7 cellular contexts compared by ENCODE assay signal in the genomic region with DNA sequence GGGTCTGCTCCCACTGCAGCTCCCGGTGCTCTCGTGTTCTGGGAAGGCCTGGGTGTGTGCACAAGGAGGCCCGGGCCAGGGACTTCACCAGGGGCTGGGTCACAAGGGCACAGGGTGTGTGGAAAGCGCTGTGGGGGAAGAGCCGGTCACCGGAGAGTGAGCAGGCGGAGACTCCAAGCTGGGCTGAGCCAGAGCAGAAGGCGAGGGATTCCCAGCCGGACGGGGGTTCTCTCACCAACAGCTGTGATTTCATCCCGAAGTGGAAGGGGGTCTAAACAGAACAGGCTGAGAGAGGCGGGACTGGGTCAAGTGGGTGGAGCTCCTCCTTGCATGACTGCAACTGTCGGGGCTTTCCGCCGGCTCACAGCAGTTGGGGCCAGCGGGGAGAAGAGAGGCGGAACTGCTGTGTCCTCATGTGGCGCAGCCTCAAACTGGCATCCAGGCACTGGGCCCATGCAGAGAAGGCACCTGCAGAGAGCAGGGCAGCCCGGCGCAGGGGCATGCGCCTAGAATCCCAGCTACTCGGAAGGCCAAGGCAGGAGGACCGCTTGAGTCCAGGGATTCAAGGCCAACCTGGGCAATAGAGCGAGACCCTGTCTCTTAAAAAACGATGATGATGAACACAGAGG. TPM values are rescaled to one million over a fixed set of nuclear protein-coding genes. Genes with fewer than 3 reads are reported as not detected.
A peak's percentile ranks its signal among the peaks of the same experiment; 100 is the strongest.
DNase-seq lines count a peak whose midpoint lies in the region; ATAC-seq and FAIRE-seq lines count a peak whose summit lies in the region.

No MANE protein-coding gene starts in this region.

- CTCF ChIA-PET in activated CD4-positive, alpha-beta T cell treated with anti-CD3 and anti-CD28 coated beads for 36 hours (lab: Charles Lee), result interaction anchor here (0.8 to 2.5 kb wide), 8 partner anchors 8 to 39 kb away, joined by 3 to 13 read pairs (median 4); a partner anchor contains a TSS

- intact Hi-C loops in activated CD4-positive, alpha-beta T cell treated with anti-CD3 and anti-CD28 coated beads for 36 hours (cut with DNase I, micrococcal nuclease), result loop anchor here (1.0 to 2.0 kb wide), 3 partner anchors 10 to 139 kb away; a partner anchor contains a TSS

- H3K36me3 Mint-ChIP-seq in activated CD4-positive, alpha-beta T cell treated with anti-CD3 and anti-CD28 coated beads for 36 hours (ENCODE audit: low read depth), result peaks cover 42% of the 10 kb centered on the region

- H3K4me1 ChIP-seq in ectodermal cell (ENCODE audit: control insufficient read depth, insufficient read depth, low read length), result peaks cover 10% of the 10 kb centered on the region
- no peaks in the 10 kb centered on the region for H3K4me1 ChIP-seq in rectal smooth muscle tissue (ENCODE audit: control insufficient read depth, insufficient read depth, low read length)
- no peaks in the 10 kb centered on the region for H3K4me1 ChIP-seq in SJCRH30

- POLR2A ChIA-PET in activated CD4-positive, alpha-beta T cell treated with anti-CD3 and anti-CD28 coated beads for 36 hours (lab: Charles Lee), result interaction anchor here (0.6 to 1.1 kb wide), 3 partner anchors 9 to 22 kb away, joined by 3 read pairs; no protein-coding TSS in a partner anchor

- H3K27ac Mint-ChIP-seq in activated CD4-positive, alpha-beta T cell treated with anti-CD3 and anti-CD28 coated beads for 36 hours, result peak overlapping the region; percentile 100

- 82 to 86% methylated on average over 25 of the region's 25 CpGs for WGBS in ectodermal cell, 2 experiments

- peaks cover 17% of the 10 kb centered on the region for H3K36me3 ChIP-seq in ectodermal cell (ENCODE audit: control insufficient read depth, insufficient read depth, low read length)
- H3K36me3 ChIP-seq in rectal smooth muscle tissue (ENCODE audit: control insufficient read depth, insufficient read depth, low read length), result peaks cover 10% of the 10 kb centered on the region
- peaks cover 39% of the 10 kb centered on the region for H3K36me3 ChIP-seq in SJCRH30

- no peak for FAIRE-seq in GM19239 (lab: Jason Lieb, UNC)

- peaks cover 60% of the 10 kb centered on the region for H3K4me1 Mint-ChIP-seq in activated CD4-positive, alpha-beta T cell treated with anti-CD3 and anti-CD28 coated beads for 36 hours

- DNase-seq in GM19239 (ENCODE audit: insufficient read length, low spot score) (peak; percentile 57), NCI-H1092 treated with DMSO at 0.1 percent for 48 hours (lab: John Stamatoyannopoulos, UW) (no peak), SJCRH30 (no peak)
- DNase-seq in activated CD4-positive, alpha-beta T cell treated with anti-CD3 and anti-CD28 coated beads for 36 hours, result peak; percentile 91

- H3K4me3 ChIP-seq in ectodermal cell (ENCODE audit: insufficient read depth, low read depth, low read length), result no peak overlapping the region
- peak overlapping the region; percentile 29 for H3K4me3 ChIP-seq in rectal smooth muscle tissue (ENCODE audit: low read length)
- H3K4me3 ChIP-seq in SJCRH30, result no peak overlapping the region

- H3K9me3 Mint-ChIP-seq in activated CD4-positive, alpha-beta T cell treated with anti-CD3 and anti-CD28 coated beads for 36 hours (ENCODE audit: low read depth), result no peaks in the 10 kb centered on the region

- H3K27me3 ChIP-seq in ectodermal cell (ENCODE audit: control insufficient read depth, insufficient read depth, low read length, poor library complexity, severe bottlenecking), result no peaks in the 10 kb centered on the region
- H3K27me3 ChIP-seq in rectal smooth muscle tissue (ENCODE audit: control insufficient read depth, insufficient read depth, low read length), result no peaks in the 10 kb centered on the region
- H3K27me3 ChIP-seq in SJCRH30, result no peaks in the 10 kb centered on the region

- H3K4me3 Mint-ChIP-seq in activated CD4-positive, alpha-beta T cell treated with anti-CD3 and anti-CD28 coated beads for 36 hours, result peak overlapping the region; percentile 72

- no peak overlapping the region for H3K9ac ChIP-seq in rectal smooth muscle tissue (ENCODE audit: low read length)

- H3K27ac ChIP-seq in ectodermal cell (ENCODE audit: insufficient read depth, low read depth, low read length, poor library complexity, severe bottlenecking) (peak overlapping the region; percentile 26), rectal smooth muscle tissue (ENCODE audit: low read depth, low read length) (peak overlapping the region; percentile 48), SJCRH30 (no peak overlapping the region)

- no peaks in the 10 kb centered on the region for H3K27me3 Mint-ChIP-seq in activated CD4-positive, alpha-beta T cell treated with anti-CD3 and anti-CD28 coated beads for 36 hours

- no peaks in the 10 kb centered on the region for H3K9me3 ChIP-seq in ectodermal cell (ENCODE audit: control insufficient read depth, low read length)
- no peaks in the 10 kb centered on the region for H3K9me3 ChIP-seq in SJCRH30 (replicated peaks)

- peak; percentile 64 for ATAC-seq in HG03196 (IDR thresholded peaks at IDR 0.05; ENCODE audit: unreplicated experiment)
- ATAC-seq in activated CD4-positive, alpha-beta T cell treated with anti-CD3 and anti-CD28 coated beads for 36 hours, result peak; percentile 82

RNA-seq across cellular contexts. Expression of a gene that starts 7.6 kb away (rescaled TPM):
- total RNA-seq in activated CD4-positive, alpha-beta T cell treated with anti-CD3 and anti-CD28 coated beads for 36 hours, result 10 to 100 TPM; 20.8 to 25.1 TPM
- polyA plus RNA-seq in ectodermal cell (2013, experiment 1 of 4), result 25.2 TPM
- 30.8 TPM for polyA plus RNA-seq in ectodermal cell (2013, experiment 2 of 4)
- 18.8 TPM for polyA plus RNA-seq in ectodermal cell (2013, experiment 3 of 4)
- 25.9 TPM for polyA plus RNA-seq in ectodermal cell (2013, experiment 4 of 4)
- total RNA-seq in SJCRH30 (2014; rRNA removed; shearing (Covaris generic)), result 24.6 and 25.6 TPM in 2 replicates

RNA-seq across cellular contexts. Expression of a gene that starts 29.6 kb away (rescaled TPM):
- total RNA-seq in activated CD4-positive, alpha-beta T cell treated with anti-CD3 and anti-CD28 coated beads for 36 hours, result 10 to 100 TPM; 26.2 to 31.4 TPM
- 37.8 TPM for polyA plus RNA-seq in ectodermal cell (2013, experiment 1 of 4)
- polyA plus RNA-seq in ectodermal cell (2013, experiment 2 of 4), result 39.3 TPM
- polyA plus RNA-seq in ectodermal cell (2013, experiment 3 of 4), result 31.9 TPM
- 39.2 TPM for polyA plus RNA-seq in ectodermal cell (2013, experiment 4 of 4)
- 20.0 and 24.4 TPM in 2 replicates for total RNA-seq in SJCRH30 (2014; rRNA removed; shearing (Covaris generic))

RNA-seq across cellular contexts. Expression of a gene that starts 38.9 kb away (rescaled TPM):
- 1 to 10 TPM; 6.1 to 9.1 TPM for total RNA-seq in activated CD4-positive, alpha-beta T cell treated with anti-CD3 and anti-CD28 coated beads for 36 hours
- 16.9 TPM for polyA plus RNA-seq in ectodermal cell (2013, experiment 1 of 4)
- polyA plus RNA-seq in ectodermal cell (2013, experiment 2 of 4), result 17.8 TPM
- polyA plus RNA-seq in ectodermal cell (2013, experiment 3 of 4), result 14.7 TPM
- 14.1 TPM for polyA plus RNA-seq in ectodermal cell (2013, experiment 4 of 4)
- total RNA-seq in SJCRH30 (2014; rRNA removed; shearing (Covaris generic)), result 16.2 and 21.1 TPM in 2 replicates

RNA-seq across cellular contexts. Expression of a gene that starts 39.0 kb away (rescaled TPM):
- total RNA-seq in activated CD4-positive, alpha-beta T cell treated with anti-CD3 and anti-CD28 coated beads for 36 hours, result 10 to 100 TPM; 13.6 to 14.4 TPM
- 29.2 TPM for polyA plus RNA-seq in ectodermal cell (2013, experiment 1 of 4)
- polyA plus RNA-seq in ectodermal cell (2013, experiment 2 of 4), result 27.0 TPM
- polyA plus RNA-seq in ectodermal cell (2013, experiment 3 of 4), result 20.1 TPM
- polyA plus RNA-seq in ectodermal cell (2013, experiment 4 of 4), result 21.1 TPM
- 26.1 and 27.8 TPM in 2 replicates for total RNA-seq in SJCRH30 (2014; rRNA removed; shearing (Covaris generic))

RNA-seq across cellular contexts. Expression of a gene that starts 53.0 kb away (rescaled TPM):
- 10 to 100 TPM; 32.6 to 46.1 TPM for total RNA-seq in activated CD4-positive, alpha-beta T cell treated with anti-CD3 and anti-CD28 coated beads for 36 hours
- polyA plus RNA-seq in ectodermal cell (2013, experiment 1 of 4), result 71.3 TPM
- 66.2 TPM for polyA plus RNA-seq in ectodermal cell (2013, experiment 2 of 4)
- 76.0 TPM for polyA plus RNA-seq in ectodermal cell (2013, experiment 3 of 4)
- 80.9 TPM for polyA plus RNA-seq in ectodermal cell (2013, experiment 4 of 4)
- total RNA-seq in SJCRH30 (2014; rRNA removed; shearing (Covaris generic)), result 70.1 and 73.2 TPM in 2 replicates

Comparison
In these comparisons a context has a peak if more than half of its experiments do, and no peak if none do; other contexts are left out.
1. DNase-seq: peak in GM19239 (single experiment) and activated CD4-positive, alpha-beta T cell treated with anti-CD3 and anti-CD28 coated beads for 36 hours (single experiment); none in NCI-H1092 treated with DMSO at 0.1 percent for 48 hours (single experiment) and SJCRH30 (0 of 2).